ENCODE assay signal across 8 cellular contexts in genomic region chr2:19711470-19712372, GRCh38.
DNase-seq lines count a peak whose midpoint lies in the region; ATAC-seq and TF ChIP-seq lines count a peak whose summit lies in the region.

No MANE protein-coding gene starts in this region.

- H3K4me1 ChIP-seq in mammary epithelial cell (ENCODE audit: insufficient read depth, low read length) = peaks cover 10% of the 10 kb centered on the region
- no peaks in the 10 kb centered on the region for H3K4me1 ChIP-seq in lower lobe of right lung

- no peak overlapping the region for H3K4me3 ChIP-seq in NB4 (ENCODE audit: low read depth, low read length)
- no peak overlapping the region for H3K4me3 ChIP-seq in mammary epithelial cell (replicated peaks in 1 of 3; ENCODE audit: insufficient read depth in 1 of 3, low read depth in 2 of 3, low read length in 3 of 3)
- no peak overlapping the region for H3K4me3 ChIP-seq in lower lobe of right lung

- no peaks in the 10 kb centered on the region for H3K27me3 ChIP-seq in mammary epithelial cell (ENCODE audit: insufficient read depth, low read length)
- H3K27me3 ChIP-seq in lower lobe of right lung (ENCODE audit: low read depth) = no peaks in the 10 kb centered on the region

- H3K27me3 Mint-ChIP-seq in nephron progenitor cell (ENCODE audit: low read depth, poor library complexity) = peaks cover 3% of the 10 kb centered on the region

- H2AFZ ChIP-seq in mammary epithelial cell (ENCODE audit: low read depth, low read length) = no peak overlapping the region

- dilution Hi-C loops in mammary epithelial cell (cut with HindIII; ENCODE audit: low sequenced_read_pairs) = no loop called here

- H3K9me3 Mint-ChIP-seq in nephron progenitor cell = peaks cover 29% of the 10 kb centered on the region

- DNase-seq in DMS153 treated with DMSO at 0.1 percent for 48 hours (lab: John Stamatoyannopoulos, UW; ENCODE audit: unreplicated experiment) (peak; percentile 24), NB4 (ENCODE audit: low read depth) (peak; percentile 34), mammary epithelial cell (peak; percentile 97), lower lobe of right lung (no peak), nephron progenitor cell (no peak), DMS79 (lab: John Stamatoyannopoulos, UW) (no peak)

- no peaks in the 10 kb centered on the region for H3K79me2 ChIP-seq in mammary epithelial cell (ENCODE audit: insufficient read depth, low read length)

- peak; percentile 21 to 38 for ATAC-seq in lower lobe of right lung
- ATAC-seq in HG03521 (IDR thresholded peaks at IDR 0.05; ENCODE audit: unreplicated experiment) = no peak
- ATAC-seq in HG03460 (IDR thresholded peaks at IDR 0.05; ENCODE audit: unreplicated experiment) = no peak

- TF ChIP-seq POLR2A in NB4 (IDR thresholded peaks at IDR 0.05; ENCODE audit: extremely low read depth, insufficient read length) = no peak

- peak overlapping the region; percentile 72 for H3K27ac ChIP-seq in mammary epithelial cell (ENCODE audit: insufficient read depth, low read depth, low read length)
- H3K27ac ChIP-seq in lower lobe of right lung = no peak overlapping the region

- BruUV-seq in mammary epithelial cell (replicated peaks; lab: Mats Ljungman, UMichigan) = no TSS peak

- no peaks in the 10 kb centered on the region for H3K36me3 ChIP-seq in mammary epithelial cell (ENCODE audit: insufficient read depth, low read length)
- H3K36me3 ChIP-seq in lower lobe of right lung = no peaks in the 10 kb centered on the region

- H3K4me1 Mint-ChIP-seq in nephron progenitor cell = peaks cover 36% of the 10 kb centered on the region

- no peak overlapping the region for H3K9ac ChIP-seq in mammary epithelial cell (ENCODE audit: insufficient read depth, low read length)

- TF ChIP-seq CTCF in NB4 (IDR thresholded peaks at IDR 0.05; ENCODE audit: low read depth, low read length) (no peak), mammary epithelial cell (conservative IDR thresholded peaks at IDR 0.05 in 1 of 2, IDR thresholded peaks at IDR 0.05 in 1 of 2; ENCODE audit: extremely low read depth in 1 of 2, insufficient read depth in 1 of 2, low read depth in 1 of 2, low read length in 2 of 2) (no peak), lower lobe of right lung (IDR thresholded peaks at IDR 0.05) (no peak), nephron progenitor cell (IDR thresholded peaks at IDR 0.05) (no peak)

- H3K27ac Mint-ChIP-seq in nephron progenitor cell = no peak overlapping the region

- WGBS in mammary epithelial cell (ENCODE audit: low coverage, missing lambda C conversion rate) = 15% methylated on average over 5 of the region's 5 CpGs

- H3K4me2 ChIP-seq in mammary epithelial cell (ENCODE audit: insufficient read depth, low read depth, low read length) = no peak overlapping the region

- CTCF ChIA-PET in mammary epithelial cell (lab: Charles Lee; ENCODE audit: low non-redundant PET) = no interaction called here

- no peaks in the 10 kb centered on the region for H4K20me1 ChIP-seq in mammary epithelial cell (ENCODE audit: insufficient read depth, low read length)

- H3K36me3 Mint-ChIP-seq in nephron progenitor cell (ENCODE audit: low read depth) = peaks cover 15% of the 10 kb centered on the region

- H3K9me3 ChIP-seq in mammary epithelial cell (replicated peaks; ENCODE audit: insufficient read depth, low read length) (no peaks in the 10 kb centered on the region), lower lobe of right lung (no peaks in the 10 kb centered on the region)

- intact Hi-C loops in mammary epithelial cell (cut with micrococcal nuclease) (loop anchor here (1.0 to 5.0 kb wide), 3 partner anchors 91 to 342 kb away; no protein-coding TSS in a partner anchor), lower lobe of right lung (cut with DNase I) (no loop called here)

- H3K4me3 Mint-ChIP-seq in nephron progenitor cell = no peak overlapping the region

- in situ Hi-C loops in mammary epithelial cell (cut with MboI; ENCODE audit: low sequenced_read_pairs in 2 of 2) = no loop called here

Comparison
In these comparisons a context has a peak if more than half of its experiments do, and no peak if none do; other contexts are left out.
1. DNase-seq: peak in DMS153 treated with DMSO at 0.1 percent for 48 hours (single experiment), NB4 (single experiment) and mammary epithelial cell (single experiment); none in lower lobe of right lung (single experiment), nephron progenitor cell (single experiment) and DMS79 (single experiment).
2. ATAC-seq: peak in lower lobe of right lung (2 of 2); none in HG03521 (single experiment) and HG03460 (single experiment).